Comparison of ENCODE assay signal across 23 cellular contexts in the genomic region with DNA sequence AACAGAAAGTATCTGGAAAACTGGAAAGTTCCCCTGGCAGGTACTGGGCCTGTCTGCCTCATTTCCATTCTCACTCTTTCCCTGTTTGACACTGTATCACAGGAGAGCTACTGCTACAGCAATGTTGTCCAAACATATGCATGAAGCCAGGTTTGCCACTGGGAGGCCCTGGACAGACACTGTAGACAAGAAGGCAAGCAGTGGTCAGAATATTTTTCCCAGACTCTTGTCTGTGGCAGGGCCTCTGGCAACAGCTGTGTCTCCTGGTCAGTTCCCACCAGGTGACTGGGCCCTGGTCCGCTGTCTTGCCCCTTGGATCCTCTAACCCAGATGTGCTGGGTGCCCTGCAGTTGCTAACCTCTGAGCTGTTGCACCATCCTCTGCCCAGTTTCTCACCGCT.
"Had no signal": no experiment of that assay in that cellular context is flagged by ENCODE, and none has a peak within 500 bp of the region (broad histone marks: within the 10 kb centered on the region; RNA-seq: fewer than 3 reads in every experiment).

No MANE protein-coding gene starts in this region.

- H3K36me3 ChIP-seq: ovary, thoracic aorta, tibial nerve, upper lobe of left lung, uterus had no signal

- ATAC-seq: left ventricle myocardium superior; naive thymus-derived CD8-positive, alpha-beta T cell; psoas muscle; right cardiac atrium; stimulated activated naive B cell treated with anti-CD40 and anti-IgM and Interleukin-4, amounts not matched to agents 10 μg/mL and 1 μg/mL and 100 μg/mL, for 72 hours had no signal

- H3K27me3 ChIP-seq: ovary, tibial nerve, upper lobe of left lung, uterus had no signal

- DNase-seq: dorsolateral prefrontal cortex; effector CD4-positive, alpha-beta T cell; hypothalamus; immature natural killer cell; left ventricle myocardium superior; midbrain; naive thymus-derived CD8-positive, alpha-beta T cell; nephron progenitor cell; occipital lobe; ovary; posterior cingulate gyrus; psoas muscle; right cardiac atrium; stimulated activated CD4-positive, alpha-beta T cell treated with anti-CD3 and anti-CD28 coated beads, Interleukin-15, amount 100 ng/mL, for 24 hours; stimulated activated CD4-positive, alpha-beta T cell treated with anti-CD3 and anti-CD28 coated beads, Interleukin-2, amount 100 ng/mL, for 48 hours; stimulated activated naive B cell treated with anti-CD40 and anti-IgM and Interleukin-4, amounts not matched to agents 10 μg/mL and 1 μg/mL and 100 μg/mL, for 72 hours; upper lobe of left lung; uterus had no signal

- H3K9me3 ChIP-seq: ovary, psoas muscle, thoracic aorta, tibial nerve, upper lobe of left lung, uterus had no signal

- H3K4me1 ChIP-seq: psoas muscle, tibial nerve, upper lobe of left lung, uterus had no signal

- H3K4me3 ChIP-seq: dorsolateral prefrontal cortex, lung, ovary, psoas muscle, skin epidermis, thoracic aorta, tibial nerve, upper lobe of left lung, uterus had no signal

- FAIRE-seq: keratinocyte had no signal

- H3K27ac ChIP-seq: dorsolateral prefrontal cortex, ovary, psoas muscle, skin epidermis, thoracic aorta, tibial nerve, upper lobe of left lung, uterus had no signal
